Comparison of ENCODE assay signal across 17 cellular contexts in genomic region chrX:102765794-102766193, GRCh38. TPM values are rescaled to one million over a fixed set of nuclear protein-coding genes. Genes with fewer than 3 reads are reported as not detected.
DNase-seq lines count a peak whose midpoint lies in the region; ATAC-seq and TF ChIP-seq lines count a peak whose summit lies in the region.
"Had no signal": no experiment of that assay in that cellular context is flagged by ENCODE, and none has a peak within 500 bp of the region (broad histone marks: within the 10 kb centered on the region; RNA-seq: fewer than 3 reads in every experiment).

No MANE protein-coding gene starts in this region.

- H3F3A ChIP-seq in PC-3 (ENCODE audit: low read length, unreplicated experiment), result no peaks in the 10 kb centered on the region

- H3K79me2 ChIP-seq in PC-3 (ENCODE audit: low read length) (peaks cover 19% of the 10 kb centered on the region), fibroblast of lung (ENCODE audit: control insufficient read depth, insufficient read depth, low read length) (peaks cover 2% of the 10 kb centered on the region)

- no peak overlapping the region for H3K4me3 ChIP-seq in PC-3 (ENCODE audit: low read length)
- no peak overlapping the region for H3K4me3 ChIP-seq in fibroblast of lung (replicated peaks in 1 of 4; ENCODE audit: control extremely low read depth in 1 of 4, insufficient read depth in 1 of 4, low read depth in 3 of 4, low read length in 4 of 4)
- no peak overlapping the region for H3K4me3 ChIP-seq in skeletal muscle cell (ENCODE audit: low read depth, low read length)
- H3K4me3 ChIP-seq: SJSA1 had no signal

- H3K9me2 ChIP-seq in PC-3 (replicated peaks; ENCODE audit: low read length), result no peaks in the 10 kb centered on the region

- H3K9ac ChIP-seq in PC-3 (ENCODE audit: low read length), result no peak overlapping the region
- H3K9ac ChIP-seq in fibroblast of lung (ENCODE audit: insufficient read depth, low read length), result no peak overlapping the region

- BruUV-seq in PC-3 (replicated peaks; lab: Mats Ljungman, UMichigan), result no TSS peak

- CTCF ChIA-PET in PC-3 (lab: Charles Lee), result no interaction called here

- intact Hi-C loops in PC-3 (cut with micrococcal nuclease), result loop anchor here (1.0 kb wide), 1 partner anchor 75 kb away; no protein-coding TSS in a partner anchor

- H3K4me1 ChIP-seq in PC-3 (ENCODE audit: insufficient read depth, low read length) (peaks cover 20% of the 10 kb centered on the region), fibroblast of lung (ENCODE audit: control insufficient read depth, extremely low read depth, insufficient read depth, low read length) (peaks cover 7% of the 10 kb centered on the region)
- H3K4me1 ChIP-seq: SJSA1 had no signal

- H3K4me2 ChIP-seq in PC-3 (ENCODE audit: low read length) (peak overlapping the region; percentile 30), fibroblast of lung (ENCODE audit: extremely low read depth, insufficient read depth, low read length) (no peak overlapping the region)

- H2AFZ ChIP-seq in PC-3 (ENCODE audit: low read length) (peak overlapping the region; percentile 47; the same call in 1 of the 2 replicates), fibroblast of lung (ENCODE audit: low read length) (no peak overlapping the region)

- no peaks in the 10 kb centered on the region for H3K36me3 ChIP-seq in PC-3 (ENCODE audit: low read depth, low read length)
- H3K36me3 ChIP-seq in fibroblast of lung (ENCODE audit: control insufficient read depth, insufficient read depth, low read length), result no peaks in the 10 kb centered on the region
- H3K36me3 ChIP-seq: SJSA1 had no signal

- 0 out of 2 replicates have a peak overlapping the region, but pooled peaks have one; percentile 6 for H3K27ac ChIP-seq in PC-3 (ENCODE audit: low read length)
- H3K27ac ChIP-seq in fibroblast of lung (ENCODE audit: insufficient read depth, low read length), result peak overlapping the region; percentile 38
- H3K27ac ChIP-seq: epithelial cell of prostate, SJSA1 had no signal

- DNase-seq in ELR (ENCODE audit: low read depth) (peak; percentile 63), PC-3 (peak; percentile 45), fibroblast of lung (ENCODE audit: low read depth in 2 of 2) (peak; percentile 44 to 64), skeletal muscle cell (ENCODE audit: low read depth) (peak; percentile 31), foreskin melanocyte (no peak), GM19238 (ENCODE audit: insufficient read length, low spot score) (no peak)
- no peak for DNase-seq in effector CD8-positive, alpha-beta T cell (lab: John Stamatoyannopoulos, UW)
- DNase-seq: activated CD4-positive, CD25-positive, alpha-beta regulatory T cell treated with anti-CD3 and anti-CD28 coated beads, Interleukin-2, amount 50 U/mL, for 72 hours; MV-4-11; NCI-H774; nucleus accumbens; stimulated activated CD4-positive, alpha-beta T cell treated with anti-CD3 and anti-CD28 coated beads, Interleukin-1b, Interleukin-23, amount 100 ng/mL, for 48 hours had no signal

- H3K27me3 ChIP-seq in PC-3 (ENCODE audit: low read length), result no peaks in the 10 kb centered on the region
- no peaks in the 10 kb centered on the region for H3K27me3 ChIP-seq in fibroblast of lung (ENCODE audit: control insufficient read depth, insufficient read depth, low read length)
- H3K27me3 ChIP-seq: SJSA1 had no signal

- POLR2A ChIA-PET in PC-3 (lab: Charles Lee; ENCODE audit: unreplicated experiment), result interaction anchor here (0.6 kb wide), 1 partner anchor 167 kb away, joined by 3 read pairs; the partner anchor contains the start of gene ARMCX5

- no peak for TF ChIP-seq CTCF in PC-3 (conservative IDR thresholded peaks at IDR 0.05; ENCODE audit: low read depth, low read length)
- no peak for TF ChIP-seq CTCF in fibroblast of lung (conservative IDR thresholded peaks at IDR 0.05 in 1 of 2, IDR thresholded peaks at IDR 0.05 in 1 of 2; ENCODE audit: low read depth in 1 of 2, low read length in 2 of 2)

- H3K9me3 ChIP-seq in PC-3 (ENCODE audit: low read length) (no peaks in the 10 kb centered on the region), fibroblast of lung (ENCODE audit: control insufficient read depth, insufficient read depth, low read depth, low read length) (no peaks in the 10 kb centered on the region)
- H3K9me3 ChIP-seq: SJSA1 had no signal

- ATAC-seq in PC-3 (peak; percentile 44), esophagus mucosa (no peak)
- ATAC-seq: left colon; stimulated activated memory B cell treated with anti-CD40 and anti-IgM and Interleukin-4, amounts not matched to agents 10 μg/mL and 1 μg/mL and 100 μg/mL, for 72 hours had no signal

- no peaks in the 10 kb centered on the region for H4K20me1 ChIP-seq in PC-3 (ENCODE audit: low read length)
- no peaks in the 10 kb centered on the region for H4K20me1 ChIP-seq in fibroblast of lung (ENCODE audit: control insufficient read depth, extremely low read depth, insufficient read depth, low read length)

RNA-seq across cellular contexts. Expression of gene GPRASP3, which starts 45.3 kb away (rescaled TPM):
- total RNA-seq in PC-3 (2014; rRNA removed) (1.4 and 1.6 TPM in 2 replicates), fibroblast of lung (5.9 and 9.7 TPM in 2 replicates), esophagus mucosa (1.8 TPM)
- 6.4 and 7.3 TPM in 2 replicates for polyA plus RNA-seq in fibroblast of lung
- 4.0 and 5.0 TPM in 2 replicates for polyA plus RNA-seq in fibroblast of lung (2012)
- 1.7 and 2.5 TPM in 2 replicates for polyA minus RNA-seq in fibroblast of lung (ENCODE audit: low replicate concordance)

RNA-seq across cellular contexts. Expression of gene GPRASP2, which starts 53.5 kb away (rescaled TPM):
- 12.1 and 17.1 TPM in 2 replicates for total RNA-seq in PC-3 (2014; rRNA removed)
- total RNA-seq in fibroblast of lung, result 16.9 and 24.6 TPM in 2 replicates
- 8.8 and 12.9 TPM in 2 replicates for polyA plus RNA-seq in fibroblast of lung
- polyA plus RNA-seq in fibroblast of lung (2012), result 7.5 and 11.6 TPM in 2 replicates
- polyA minus RNA-seq in fibroblast of lung (ENCODE audit: low replicate concordance), result 9.4 TPM in 2 replicates
- 3.1 TPM for total RNA-seq in esophagus mucosa

Comparison
In these comparisons a context has a peak if more than half of its experiments do, and no peak if none do; other contexts are left out.
1. DNase-seq: peak in ELR (single experiment), PC-3 (single experiment), fibroblast of lung (2 of 2) and skeletal muscle cell (single experiment); none in foreskin melanocyte (single experiment), effector CD8-positive, alpha-beta T cell (single experiment) and GM19238 (single experiment).